In the genomic region with DNA sequence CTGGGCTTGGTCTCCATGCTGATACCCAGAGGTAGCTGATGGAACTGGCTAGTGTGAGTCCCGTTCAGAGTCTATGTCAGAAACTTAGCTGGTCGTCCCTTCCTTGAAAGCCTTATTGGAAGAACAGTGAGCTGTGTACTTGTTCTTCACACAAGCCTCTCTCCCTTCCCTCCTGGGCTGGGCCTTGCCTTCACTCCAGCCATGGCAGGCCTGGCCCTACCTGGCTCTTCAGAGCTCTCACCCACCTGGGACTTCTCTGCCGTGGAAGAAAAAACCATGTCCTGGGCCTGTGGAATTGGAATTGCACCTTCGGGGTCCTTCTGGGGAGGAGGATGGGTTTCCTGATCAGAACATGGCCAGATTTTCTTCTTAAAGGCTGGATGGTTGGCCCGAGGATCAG, we compare ENCODE assay signal across 1 cellular context.
TF ChIP-seq lines count a peak whose summit lies in the region.

No MANE protein-coding gene starts in this region.

TF ChIP-seq in SK-N-SH treated with all-trans-retinoic acid at 6 μM for 48 hours, 23 proteins besides CTCF, POLR2A, EP300 and RAD21:
- TF ChIP-seq ZNF70 (CRISPR knock-in tag; IDR thresholded peaks at IDR 0.05), result no peak
- TF ChIP-seq, protein P1, sequence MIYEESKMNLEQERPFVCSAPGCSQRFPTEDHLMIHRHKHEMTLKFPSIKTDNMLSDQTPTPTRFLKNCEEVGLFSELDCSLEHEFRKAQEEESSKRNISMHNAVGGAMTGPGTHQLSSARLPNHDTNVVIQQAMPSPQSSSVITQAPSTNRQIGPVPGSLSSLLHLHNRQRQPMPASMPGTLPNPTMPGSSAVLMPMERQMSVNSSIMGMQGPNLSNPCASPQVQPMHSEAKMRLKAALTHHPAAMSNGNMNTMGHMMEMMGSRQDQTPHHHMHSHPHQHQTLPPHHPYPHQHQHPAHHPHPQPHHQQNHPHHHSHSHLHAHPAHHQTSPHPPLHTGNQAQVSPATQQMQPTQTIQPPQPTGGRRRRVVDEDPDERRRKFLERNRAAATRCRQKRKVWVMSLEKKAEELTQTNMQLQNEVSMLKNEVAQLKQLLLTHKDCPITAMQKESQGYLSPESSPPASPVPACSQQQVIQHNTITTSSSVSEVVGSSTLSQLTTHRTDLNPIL (CRISPR knock-in tag; IDR thresholded peaks at IDR 0.05; ENCODE audit: low read depth), result no peak
- no peak for TF ChIP-seq ZNF565 (CRISPR knock-in tag; conservative IDR thresholded peaks at IDR 0.05; ENCODE audit: low read depth)
- no peak for TF ChIP-seq PPARA (CRISPR knock-in tag; IDR thresholded peaks at IDR 0.05; ENCODE audit: borderline replicate concordance)
- TF ChIP-seq CSDC2 (CRISPR knock-in tag; IDR thresholded peaks at IDR 0.05), result no peak
- TF ChIP-seq ZFP3 (CRISPR knock-in tag; IDR thresholded peaks at IDR 0.05), result no peak
- no peak for TF ChIP-seq ZC3H10 (CRISPR knock-in tag; IDR thresholded peaks at IDR 0.05)
- TF ChIP-seq, protein P2, sequence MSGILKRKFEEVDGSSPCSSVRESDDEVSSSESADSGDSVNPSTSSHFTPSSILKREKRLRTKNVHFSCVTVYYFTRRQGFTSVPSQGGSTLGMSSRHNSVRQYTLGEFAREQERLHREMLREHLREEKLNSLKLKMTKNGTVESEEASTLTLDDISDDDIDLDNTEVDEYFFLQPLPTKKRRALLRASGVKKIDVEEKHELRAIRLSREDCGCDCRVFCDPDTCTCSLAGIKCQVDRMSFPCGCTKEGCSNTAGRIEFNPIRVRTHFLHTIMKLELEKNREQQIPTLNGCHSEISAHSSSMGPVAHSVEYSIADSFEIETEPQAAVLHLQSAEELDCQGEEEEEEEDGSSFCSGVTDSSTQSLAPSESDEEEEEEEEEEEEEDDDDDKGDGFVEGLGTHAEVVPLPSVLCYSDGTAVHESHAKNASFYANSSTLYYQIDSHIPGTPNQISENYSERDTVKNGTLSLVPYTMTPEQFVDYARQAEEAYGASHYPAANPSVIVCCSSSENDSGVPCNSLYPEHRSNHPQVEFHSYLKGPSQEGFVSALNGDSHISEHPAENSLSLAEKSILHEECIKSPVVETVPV (CRISPR knock-in tag; IDR thresholded peaks at IDR 0.05), result no peak
- TF ChIP-seq, protein P3, sequence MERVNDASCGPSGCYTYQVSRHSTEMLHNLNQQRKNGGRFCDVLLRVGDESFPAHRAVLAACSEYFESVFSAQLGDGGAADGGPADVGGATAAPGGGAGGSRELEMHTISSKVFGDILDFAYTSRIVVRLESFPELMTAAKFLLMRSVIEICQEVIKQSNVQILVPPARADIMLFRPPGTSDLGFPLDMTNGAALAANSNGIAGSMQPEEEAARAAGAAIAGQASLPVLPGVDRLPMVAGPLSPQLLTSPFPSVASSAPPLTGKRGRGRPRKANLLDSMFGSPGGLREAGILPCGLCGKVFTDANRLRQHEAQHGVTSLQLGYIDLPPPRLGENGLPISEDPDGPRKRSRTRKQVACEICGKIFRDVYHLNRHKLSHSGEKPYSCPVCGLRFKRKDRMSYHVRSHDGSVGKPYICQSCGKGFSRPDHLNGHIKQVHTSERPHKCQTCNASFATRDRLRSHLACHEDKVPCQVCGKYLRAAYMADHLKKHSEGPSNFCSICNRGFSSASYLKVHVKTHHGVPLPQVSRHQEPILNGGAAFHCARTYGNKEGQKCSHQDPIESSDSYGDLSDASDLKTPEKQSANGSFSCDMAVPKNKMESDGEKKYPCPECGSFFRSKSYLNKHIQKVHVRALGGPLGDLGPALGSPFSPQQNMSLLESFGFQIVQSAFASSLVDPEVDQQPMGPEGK (CRISPR knock-in tag; IDR thresholded peaks at IDR 0.05; ENCODE audit: borderline replicate concordance), result no peak
- no peak for TF ChIP-seq OSR1 (CRISPR knock-in tag; IDR thresholded peaks at IDR 0.05)
